Comparison of ENCODE assay signal across 1 cellular context in genomic region chr13:97403893-97404683, GRCh38.
TF ChIP-seq lines count a peak whose summit lies in the region.

No MANE protein-coding gene starts in this region.

TF ChIP-seq in IMR-90, 13 proteins besides CTCF, POLR2A, EP300 and RAD21:
- no peak for TF ChIP-seq RFX5 (IDR thresholded peaks at IDR 0.05; ENCODE audit: low read depth, low read length)
- no peak for TF ChIP-seq CHD1 (IDR thresholded peaks at IDR 0.05; ENCODE audit: low read depth, low read length)
- no peak for TF ChIP-seq USF2 (IDR thresholded peaks at IDR 0.05; ENCODE audit: low read depth, low read length)
- no peak for TF ChIP-seq MAFK (IDR thresholded peaks at IDR 0.05; ENCODE audit: low read depth, low read length)
- TF ChIP-seq BHLHE40 (IDR thresholded peaks at IDR 0.05; ENCODE audit: low read depth, low read length) = no peak
- TF ChIP-seq MXI1 (IDR thresholded peaks at IDR 0.05; ENCODE audit: borderline replicate concordance, low read depth, low read length) = no peak
- no peak for TF ChIP-seq RCOR1 (IDR thresholded peaks at IDR 0.05; ENCODE audit: insufficient replicate concordance, low read length)
- TF ChIP-seq SMC3 (IDR thresholded peaks at IDR 0.05; ENCODE audit: low read depth, low read length) = no peak
- TF ChIP-seq ELK1 (IDR thresholded peaks at IDR 0.05; ENCODE audit: borderline replicate concordance, low read depth, low read length) = no peak
- no peak for TF ChIP-seq MAZ (IDR thresholded peaks at IDR 0.05; ENCODE audit: borderline replicate concordance, low read depth, low read length)
- TF ChIP-seq FOS (IDR thresholded peaks at IDR 0.05; ENCODE audit: low read depth, low read length) = no peak
- no peak for TF ChIP-seq NFE2L2 (IDR thresholded peaks at IDR 0.05; ENCODE audit: low read depth, low read length)
- TF ChIP-seq CEBPB (IDR thresholded peaks at IDR 0.05; ENCODE audit: low read depth, low read length) = no peak
